Comparison of ENCODE assay signal across 13 cellular contexts in genomic region chrX:105822138-105823091, GRCh38. TPM values are rescaled to one million over a fixed set of nuclear protein-coding genes. Genes with fewer than 3 reads are reported as not detected.
DNase-seq lines count a peak whose midpoint lies in the region; ATAC-seq and TF ChIP-seq lines count a peak whose summit lies in the region.
"Had no signal": no experiment of that assay in that cellular context is flagged by ENCODE, and none has a peak within 500 bp of the region (broad histone marks: within the 10 kb centered on the region; RNA-seq: fewer than 3 reads in every experiment).

TSS of gene NRK (plus strand) at chrX:105822539. CDS start at chrX:105822846, 307 bp downstream.

- H3K36me3 Mint-ChIP-seq in brain = no peaks in the 10 kb centered on the region
- H3K36me3 Mint-ChIP-seq: activated naive CD4-positive, alpha-beta T cell treated with anti-CD3 and anti-CD28 coated beads, Interleukin-2, amount 50 U/mL, for 24 hours had no signal

- peaks cover 4% of the 10 kb centered on the region for H3K9me3 ChIP-seq in iPS-18c (ENCODE audit: control insufficient read depth, insufficient read depth, low read length)

- peaks cover 0 to 4% (median 4%) of the 10 kb centered on the region in 5 experiments for H3K9me3 Mint-ChIP-seq in brain
- H3K9me3 Mint-ChIP-seq: activated naive CD4-positive, alpha-beta T cell treated with anti-CD3 and anti-CD28 coated beads, Interleukin-2, amount 50 U/mL, for 24 hours had no signal

- DNase-seq in ELF-1 (ENCODE audit: low read depth, low spot score) (peak; percentile 63), renal cortical epithelial cell (ENCODE audit: low read depth) (no peak), T1000 (lab: John Stamatoyannopoulos, UW) (no peak), NCI-H187 treated with DMSO at 0.1 percent for 48 hours (lab: John Stamatoyannopoulos, UW) (no peak)
- DNase-seq: CD4-positive, CD25-positive, alpha-beta regulatory T cell; hypothalamus; NCI-H69; T-helper 9 cell had no signal

- peaks cover 59% of the 10 kb centered on the region for H3K27me3 Mint-ChIP-seq in brain

- H3K4me3 Mint-ChIP-seq in brain = peak within 1 kb of the TSS; percentile 76 to 85 (median 82)
- H3K4me3 Mint-ChIP-seq: activated naive CD4-positive, alpha-beta T cell treated with anti-CD3 and anti-CD28 coated beads, Interleukin-2, amount 50 U/mL, for 24 hours; CD4-positive, CD25-positive, alpha-beta regulatory T cell had no signal

- no peaks in the 10 kb centered on the region for H3K4me1 Mint-ChIP-seq in brain
- H3K4me1 Mint-ChIP-seq: activated naive CD4-positive, alpha-beta T cell treated with anti-CD3 and anti-CD28 coated beads, Interleukin-2, amount 50 U/mL, for 24 hours had no signal

- peak within 1 kb of the TSS; percentile 60 for H3K4me3 ChIP-seq in iPS-18c (ENCODE audit: insufficient read depth, low read depth, low read length)

- ATAC-seq in HG02571 (IDR thresholded peaks at IDR 0.05; ENCODE audit: unreplicated experiment) (no peak), HG03520 (IDR thresholded peaks at IDR 0.05; ENCODE audit: unreplicated experiment) (no peak)

- H3K27ac Mint-ChIP-seq in brain = peak within 1 kb of the TSS in 1 of 5 experiments; percentile 46
- H3K27ac Mint-ChIP-seq: activated naive CD4-positive, alpha-beta T cell treated with anti-CD3 and anti-CD28 coated beads, Interleukin-2, amount 50 U/mL, for 24 hours; CD4-positive, CD25-positive, alpha-beta regulatory T cell had no signal

- no peak for TF ChIP-seq CTCF in brain (conservative IDR thresholded peaks at IDR 0.05)

RNA-seq across cellular contexts. Expression of gene NRK, which starts in this region (rescaled TPM):
- not detected for polyA plus RNA-seq in brain (ENCODE audit: insufficient read depth, low read depth, low replicate concordance)
- 16.1 and 39.2 TPM in 2 replicates for total RNA-seq in renal cortical epithelial cell
- total RNA-seq: CD4-positive, CD25-positive, alpha-beta regulatory T cell had no signal
- polyA plus RNA-seq: CD4-positive, CD25-positive, alpha-beta regulatory T cell had no signal
